ENCODE assay signal across 1 cellular context in genomic region chr1:1567831-1568380, GRCh38.
TF ChIP-seq lines count a peak whose summit lies in the region.

No MANE protein-coding gene starts in this region.

TF ChIP-seq in H1, 55 proteins besides CTCF, POLR2A, EP300 and RAD21:
- TF ChIP-seq SP4 (IDR thresholded peaks at IDR 0.05; ENCODE audit: low read length) (no peak), RXRA (IDR thresholded peaks at IDR 0.05; ENCODE audit: insufficient read depth, low read depth, low read length) (no peak), YY1 (IDR thresholded peaks at IDR 0.05; ENCODE audit: low read depth, low read length) (no peak), E2F6 (IDR thresholded peaks at IDR 0.05) (no peak), SIRT6 (IDR thresholded peaks at IDR 0.05; ENCODE audit: low read length) (no peak), POU5F1 (IDR thresholded peaks at IDR 0.05; ENCODE audit: low read depth, low read length) (no peak), BACH1 (IDR thresholded peaks at IDR 0.05; ENCODE audit: low read length) (no peak), CHD1 (IDR thresholded peaks at IDR 0.05; ENCODE audit: low read depth, low read length) (no peak)
